In the genomic region with DNA sequence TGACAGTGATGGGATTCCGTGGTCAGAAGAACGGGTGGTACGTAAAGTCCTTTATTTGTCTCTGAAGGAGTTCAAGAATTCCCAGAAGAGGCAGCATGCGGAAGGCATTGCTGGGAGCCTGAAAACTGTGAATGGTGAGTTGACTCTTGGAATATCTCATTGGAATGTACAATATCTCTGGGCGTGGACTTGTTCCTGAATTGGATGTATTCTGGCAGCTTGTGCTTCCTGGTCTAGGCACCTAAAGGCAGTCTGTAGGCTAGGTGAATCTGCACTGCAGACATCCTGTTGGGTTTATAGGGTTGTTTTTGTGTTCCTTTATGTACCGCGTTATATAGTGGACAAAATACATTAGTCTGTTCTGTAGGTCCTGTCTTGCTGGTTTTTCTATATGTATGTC, we compare ENCODE assay signal across 28 cellular contexts.
"Had no signal": no experiment of that assay in that cellular context is flagged by ENCODE, and none has a peak within 500 bp of the region (broad histone marks: within the 10 kb centered on the region; RNA-seq: fewer than 3 reads in every experiment).

No MANE protein-coding gene starts in this region.

- H3K4me3 Mint-ChIP-seq: activated B cell treated with CpG ODN at 0.5 μM for 24 hours; activated CD4-positive, alpha-beta memory T cell treated with anti-CD3 and anti-CD28 coated beads for 36 hours; activated CD4-positive, alpha-beta T cell treated with anti-CD3 and anti-CD28 coated beads, Interleukin-2, amount 10 ng/mL, durations not matched to agents 7 days and 5 days; activated naive CD4-positive, alpha-beta T cell treated with anti-CD3 and anti-CD28 coated beads, Interleukin-2, amount 50 U/mL, for 24 hours; activated T-cell treated with anti-CD3 and anti-CD28 coated beads, Interleukin-2, amount 50 U/mL, for 72 hours; brain; T-cell had no signal

- H3K27ac ChIP-seq: SK-N-MC had no signal

- FAIRE-seq: TTC549 had no signal

- ATAC-seq: activated T-cell treated with anti-CD3 and anti-CD28 coated beads, Interleukin-2, amount 50 U/mL, for 72 hours; Panc1; Right ventricle myocardium inferior; T-cell had no signal

- H3K9me3 Mint-ChIP-seq: activated B cell treated with CpG ODN at 0.5 μM for 24 hours; activated CD4-positive, alpha-beta memory T cell treated with anti-CD3 and anti-CD28 coated beads for 36 hours; activated CD4-positive, alpha-beta T cell treated with anti-CD3 and anti-CD28 coated beads, Interleukin-2, amount 10 ng/mL, durations not matched to agents 7 days and 5 days; activated naive CD4-positive, alpha-beta T cell treated with anti-CD3 and anti-CD28 coated beads, Interleukin-2, amount 50 U/mL, for 24 hours; activated T-cell treated with anti-CD3 and anti-CD28 coated beads, Interleukin-2, amount 50 U/mL, for 72 hours; activated T-helper 2 cell treated with anti-CD3 and anti-CD28 coated beads, Interferon-gamma antibody, Interleukin-2, Interleukin-4, amounts not matched to agents 10 μg/mL and 5 μg/mL and 100 μg/mL, durations not matched to agents 14 hours and 24 hours and 36 hours; T-cell had no signal

- DNase-seq: activated B cell treated with CpG ODN at 0.5 μM for 24 hours; activated CD4-positive, alpha-beta memory T cell treated with anti-CD3 and anti-CD28 coated beads for 36 hours; activated CD4-positive, alpha-beta T cell treated with anti-CD3 and anti-CD28 coated beads for 1 hour; activated CD4-positive, alpha-beta T cell treated with anti-CD3 and anti-CD28 coated beads, Interleukin-2, amount 10 ng/mL, durations not matched to agents 7 days and 5 days; activated CD8-positive, alpha-beta memory T cell treated with anti-CD3 and anti-CD28 coated beads, Interleukin-2, amount 50 U/mL, for 4 hours; activated T-cell treated with anti-CD3 and anti-CD28 coated beads, Interleukin-2, amount 50 U/mL, for 72 hours; aorta; Kasumi-1; KBM-7; NCI-H1105 treated with DMSO at 0.1 percent for 48 hours; NCI-H1436 treated with DMSO at 0.1 percent for 48 hours; NCI-H187; NCI-H2081; NCI-H510A treated with DMSO at 0.1 percent for 48 hours; NCI-H69; NK-92 treated with Interleukin-12 subunit alpha and Interleukin-12 subunit beta, amount 100 ng/mL, for 24 hours; OCI-M1; RPMI8226; T-cell; T-helper 2 cell; T1000 had no signal

- H3K27ac Mint-ChIP-seq: activated B cell treated with CpG ODN at 0.5 μM for 24 hours; activated CD4-positive, alpha-beta memory T cell treated with anti-CD3 and anti-CD28 coated beads for 36 hours; activated CD4-positive, alpha-beta T cell treated with anti-CD3 and anti-CD28 coated beads, Interleukin-2, amount 10 ng/mL, durations not matched to agents 7 days and 5 days; activated naive CD4-positive, alpha-beta T cell treated with anti-CD3 and anti-CD28 coated beads, Interleukin-2, amount 50 U/mL, for 24 hours; activated T-cell treated with anti-CD3 and anti-CD28 coated beads, Interleukin-2, amount 50 U/mL, for 72 hours; activated T-helper 2 cell treated with anti-CD3 and anti-CD28 coated beads, Interferon-gamma antibody, Interleukin-2, Interleukin-4, amounts not matched to agents 10 μg/mL and 5 μg/mL and 100 μg/mL, durations not matched to agents 14 hours and 24 hours and 36 hours; brain; T-cell had no signal

- H3K4me3 ChIP-seq: SK-N-MC had no signal

- H3K27me3 Mint-ChIP-seq: activated B cell treated with CpG ODN at 0.5 μM for 24 hours; activated CD4-positive, alpha-beta memory T cell treated with anti-CD3 and anti-CD28 coated beads for 36 hours; activated CD4-positive, alpha-beta T cell treated with anti-CD3 and anti-CD28 coated beads, Interleukin-2, amount 10 ng/mL, durations not matched to agents 7 days and 5 days; activated naive CD4-positive, alpha-beta T cell treated with anti-CD3 and anti-CD28 coated beads, Interleukin-2, amount 50 U/mL, for 24 hours; T-cell had no signal
